In the genomic region with DNA sequence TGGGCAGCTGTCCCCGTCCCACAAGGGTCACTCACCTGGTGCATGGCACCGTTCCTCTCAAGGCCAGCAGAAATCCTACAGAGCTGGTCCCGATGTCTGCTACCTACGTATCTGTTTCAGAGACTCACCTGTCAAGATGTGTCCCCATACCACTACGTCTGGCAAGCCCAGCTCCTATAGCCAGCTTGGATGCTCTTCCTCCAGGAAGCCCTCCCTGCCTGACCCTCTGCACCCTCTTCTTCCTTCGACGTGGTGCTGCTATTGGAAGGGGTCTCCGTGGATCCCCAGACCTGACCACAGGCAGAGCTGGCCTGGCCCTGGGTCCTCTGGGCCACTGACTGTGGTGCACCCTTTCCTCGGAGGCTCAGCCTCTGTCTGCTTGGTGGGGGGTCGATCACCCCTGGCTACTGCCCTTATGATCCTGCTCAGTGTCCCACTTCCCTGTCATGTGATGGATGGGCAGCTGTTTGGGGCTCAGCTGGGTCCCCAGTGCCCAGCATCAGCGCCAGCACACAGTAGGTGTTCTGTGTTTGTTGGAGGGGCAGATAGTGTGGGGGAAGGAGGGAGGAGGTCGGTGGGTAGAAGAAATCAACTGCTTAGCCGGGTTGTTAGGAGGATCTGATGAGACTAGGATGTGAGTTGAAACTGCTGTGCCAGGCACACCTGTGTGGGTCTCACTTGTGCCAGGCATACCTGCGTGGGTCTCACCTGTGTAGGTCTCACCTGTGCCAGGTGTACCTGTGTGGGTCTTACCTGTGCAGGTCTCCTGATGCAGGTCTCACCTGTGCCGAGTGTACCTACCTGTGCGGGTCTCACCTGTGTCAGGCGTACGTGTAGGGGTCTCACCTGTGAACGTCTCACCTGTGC, we compare ENCODE assay signal across 30 cellular contexts. TPM values are rescaled to one million over a fixed set of nuclear protein-coding genes. Genes with fewer than 3 reads are reported as not detected.
DNase-seq lines count a peak whose midpoint lies in the region; ATAC-seq, FAIRE-seq and TF ChIP-seq lines count a peak whose summit lies in the region.
"Had no signal": no experiment of that assay in that cellular context is flagged by ENCODE, and none has a peak within 500 bp of the region (broad histone marks: within the 10 kb centered on the region; RNA-seq: fewer than 3 reads in every experiment).

No MANE protein-coding gene starts in this region.

- TF ChIP-seq RAD21 in GM12878 (IDR thresholded peaks at IDR 0.05; ENCODE audit: insufficient read depth, low read depth, low read length), result no peak

- intact Hi-C loops in natural killer cell (cut with micrococcal nuclease) (no loop called here), GM12878 (cut with micrococcal nuclease; ENCODE audit: unreplicated experiment) (no loop called here), head of caudate nucleus (cut with DNase I) (loop anchor here (5.0 kb wide), 1 partner anchor 33 kb away; no protein-coding TSS in a partner anchor)

- POLR2A ChIA-PET in GM12878 (lab: Charles Lee), result no interaction called here

- H2AFZ ChIP-seq in GM12878 (ENCODE audit: control insufficient read depth, low read depth, low read length), result no peak overlapping the region

- no peaks in the 10 kb centered on the region for H3K27me3 Mint-ChIP-seq in natural killer cell (ENCODE audit: low read depth in 2 of 2)
- no peaks in the 10 kb centered on the region for H3K27me3 Mint-ChIP-seq in natural killer cell treated with Interleukin-12 subunit alpha and Interleukin-12 subunit beta and Interleukin-15 and Interleukin-18, amount 100 ng/mL, for 72 hours
- H3K27me3 Mint-ChIP-seq in nephron (ENCODE audit: low read depth), result peaks cover under 1% of the 10 kb centered on the region
- H3K27me3 Mint-ChIP-seq: activated naive CD8-positive, alpha-beta T cell treated with anti-CD3 and anti-CD28 coated beads, Interleukin-2, amount 10 ng/mL, durations not matched to agents 7 days and 5 days; memory B cell had no signal

- H3K79me2 ChIP-seq in GM12878 (ENCODE audit: control insufficient read depth, insufficient read depth, low read length), result no peaks in the 10 kb centered on the region

- no peaks in the 10 kb centered on the region; a peak in 1 of 4 replicates for H3K36me3 ChIP-seq in GM12878 (ENCODE audit: control insufficient read depth in 2 of 2, insufficient read depth in 2 of 2, low read length in 1 of 2)
- H3K36me3 ChIP-seq: gastrocnemius medialis had no signal

- H4K20me1 ChIP-seq in GM12878 (ENCODE audit: control insufficient read depth, insufficient read depth), result no peaks in the 10 kb centered on the region

- H3K27me3 ChIP-seq in GM12878 (replicated peaks in 1 of 2; ENCODE audit: control insufficient read depth in 2 of 2, insufficient read depth in 2 of 2, low read length in 1 of 2), result no peaks in the 10 kb centered on the region

- DNase-seq in natural killer cell (no peak), GM12878 (ENCODE audit: low read depth, low spot score) (no peak), head of caudate nucleus (no peak), DMS79 (lab: John Stamatoyannopoulos, UW) (no peak)
- no peak for DNase-seq in natural killer cell treated with Interleukin-12 subunit alpha and Interleukin-12 subunit beta and Interleukin-15 and Interleukin-18, amount 100 ng/mL, for 72 hours (ENCODE audit: low spot score)
- DNase-seq: activated CD4-positive, alpha-beta T cell treated with anti-CD3 and anti-CD28 coated beads, Interleukin-2, amount 50 U/mL, for 48 hours; activated CD8-positive, alpha-beta memory T cell treated with anti-CD3 and anti-CD28 coated beads, Interleukin-2, amount 50 U/mL, for 48 hours; central memory CD4-positive, alpha-beta T cell; gastrocnemius medialis; GOT3; KG1; NCI-H1417; NCI-H2029 treated with DMSO at 0.1 percent for 48 hours; NCI-H226; NCI-H748 treated with DMSO at 0.1 percent for 48 hours; stimulated activated CD4-positive, alpha-beta T cell treated with anti-CD3 and anti-CD28 coated beads, Interleukin-1b, Interleukin-23, amount 100 ng/mL, for 48 hours; stimulated activated CD8-positive, alpha-beta memory T cell treated with anti-CD3 and anti-CD28 coated beads, Interleukin-4, amount 100 ng/mL, for 48 hours; tibial artery had no signal

- no peak for TF ChIP-seq CTCF in natural killer cell (IDR thresholded peaks at IDR 0.05)
- TF ChIP-seq CTCF in GM12878 (IDR thresholded peaks at IDR 0.05 in 2 of 3, conservative IDR thresholded peaks at IDR 0.05 in 1 of 3; ENCODE audit: control insufficient read depth in 2 of 3, extremely low read depth in 1 of 3, insufficient read depth in 1 of 3, low read depth in 3 of 3, low read length in 3 of 3), result no peak
- TF ChIP-seq CTCF in nephron (IDR thresholded peaks at IDR 0.05; ENCODE audit: unreplicated experiment in 3 of 3), result no peak

- no peak for TF ChIP-seq EP300 in GM12878 (IDR thresholded peaks at IDR 0.05; ENCODE audit: borderline replicate concordance in 1 of 2, control insufficient read depth in 1 of 2, low read depth in 2 of 2, low read length in 2 of 2)

- H3K4me3 ChIP-seq in GM12878, result no peak overlapping the region
- H3K4me3 ChIP-seq: gastrocnemius medialis, skin epidermis, tibial artery had no signal

- in situ Hi-C loops in GM12878 (cut with MboI), result no loop called here

- CTCF ChIA-PET in GM12878 (lab: Yijun Ruan, JAX), result interaction anchor here (1.0 to 1.2 kb wide), 2 partner anchors 32 to 46 kb away, joined by 3 to 8 read pairs; no protein-coding TSS in a partner anchor

- RAD21 ChIA-PET in GM12878 (lab: Charles Lee; ENCODE audit: unreplicated experiment), result interaction anchor here (1.2 kb wide), 1 partner anchor 32 kb away, joined by 3 read pairs; no protein-coding TSS in a partner anchor

- no peak for TF ChIP-seq POLR2A in GM12878 (IDR thresholded peaks at IDR 0.05; ENCODE audit: low read depth, low read length)

- H3K4me2 ChIP-seq in GM12878 (ENCODE audit: control insufficient read depth, insufficient read depth), result no peak overlapping the region

- no peaks in the 10 kb centered on the region for H3K36me3 Mint-ChIP-seq in natural killer cell
- no peaks in the 10 kb centered on the region for H3K36me3 Mint-ChIP-seq in natural killer cell treated with Interleukin-12 subunit alpha and Interleukin-12 subunit beta and Interleukin-15 and Interleukin-18, amount 100 ng/mL, for 72 hours
- peaks cover 9% of the 10 kb centered on the region for H3K36me3 Mint-ChIP-seq in nephron (ENCODE audit: low read depth)
- H3K36me3 Mint-ChIP-seq: memory B cell had no signal

- H3K27ac Mint-ChIP-seq in natural killer cell (peak overlapping the region; percentile 65 to 70), nephron (peak overlapping the region; percentile 38 to 63 (median 41))
- peak overlapping the region in 1 of 2 donors; percentile 61 for H3K27ac Mint-ChIP-seq in natural killer cell treated with Interleukin-12 subunit alpha and Interleukin-12 subunit beta and Interleukin-15 and Interleukin-18, amount 100 ng/mL, for 72 hours
- H3K27ac Mint-ChIP-seq: activated naive CD8-positive, alpha-beta T cell treated with anti-CD3 and anti-CD28 coated beads, Interleukin-2, amount 10 ng/mL, durations not matched to agents 7 days and 5 days; dendritic cell treated with granulocyte-macrophage colony-stimulating factor and Interleukin-4, amounts not matched to agents 40 ng/mL and 50 ng/mL, for 4 days; memory B cell had no signal

- BruUV-seq in GM12878 (replicated peaks; lab: Mats Ljungman, UMichigan), result no TSS peak

- H3K27ac ChIP-seq in GM12878 (ENCODE audit: control insufficient read depth, insufficient read depth), result no peak overlapping the region
- H3K27ac ChIP-seq: C4-2B, gastrocnemius medialis, skin epidermis, tibial artery had no signal

- H3K4me1 ChIP-seq in GM12878 (ENCODE audit: control insufficient read depth, insufficient read depth, low read length), result no peaks in the 10 kb centered on the region

- FAIRE-seq in GM12878 (lab: Jason Lieb, UNC), result no peak
- FAIRE-seq: astrocyte, TTC549 had no signal

- peaks cover 13 to 21% of the 10 kb centered on the region in 2 donors for H3K4me1 Mint-ChIP-seq in natural killer cell
- H3K4me1 Mint-ChIP-seq in natural killer cell treated with Interleukin-12 subunit alpha and Interleukin-12 subunit beta and Interleukin-15 and Interleukin-18, amount 100 ng/mL, for 72 hours (ENCODE audit: low read depth in 2 of 2), result peaks cover 0 to 17% of the 10 kb centered on the region in 2 donors
- peaks cover 20% of the 10 kb centered on the region for H3K4me1 Mint-ChIP-seq in nephron

- no peak for ATAC-seq in natural killer cell
- ATAC-seq in natural killer cell treated with Interleukin-12 subunit alpha and Interleukin-12 subunit beta and Interleukin-15 and Interleukin-18, amount 100 ng/mL, for 72 hours, result no peak
- no peak for ATAC-seq in GM12878
- ATAC-seq in HG02870 (IDR thresholded peaks at IDR 0.05; ENCODE audit: unreplicated experiment), result no peak
- ATAC-seq: activated CD4-positive, CD25-positive, alpha-beta regulatory T cell treated with anti-CD3 and anti-CD28 coated beads, Interleukin-2, amount 50 U/mL, for 24 hours; gastrocnemius medialis had no signal

- H3K9me3 Mint-ChIP-seq in natural killer cell, result no peaks in the 10 kb centered on the region
- no peaks in the 10 kb centered on the region for H3K9me3 Mint-ChIP-seq in natural killer cell treated with Interleukin-12 subunit alpha and Interleukin-12 subunit beta and Interleukin-15 and Interleukin-18, amount 100 ng/mL, for 72 hours
- no peaks in the 10 kb centered on the region for H3K9me3 Mint-ChIP-seq in nephron
- H3K9me3 Mint-ChIP-seq: dendritic cell treated with granulocyte-macrophage colony-stimulating factor and Interleukin-4, amounts not matched to agents 40 ng/mL and 50 ng/mL, for 4 days; memory B cell had no signal

- H3K4me3 Mint-ChIP-seq in natural killer cell (peak overlapping the region; percentile 31), nephron (no peak overlapping the region)
- H3K4me3 Mint-ChIP-seq in natural killer cell treated with Interleukin-12 subunit alpha and Interleukin-12 subunit beta and Interleukin-15 and Interleukin-18, amount 100 ng/mL, for 72 hours, result no peak overlapping the region
- H3K4me3 Mint-ChIP-seq: activated naive CD8-positive, alpha-beta T cell treated with anti-CD3 and anti-CD28 coated beads, Interleukin-2, amount 10 ng/mL, durations not matched to agents 7 days and 5 days; dendritic cell treated with granulocyte-macrophage colony-stimulating factor and Interleukin-4, amounts not matched to agents 40 ng/mL and 50 ng/mL, for 4 days; memory B cell had no signal

- H3K9ac ChIP-seq in GM12878 (ENCODE audit: control insufficient read depth, insufficient read depth, low read length), result no peak overlapping the region

- 69% methylated on average over 19 of the region's 19 CpGs for WGBS in GM12878 (ENCODE audit: insufficient coverage, insufficient replicate concordance, low lambda C conversion rate, missing lambda C conversion rate)

- SMC1A ChIA-PET in GM12878 (lab: Charles Lee; ENCODE audit: uncharacterized antibody, unreplicated experiment), result no interaction called here

- no peaks in the 10 kb centered on the region for H3K9me3 ChIP-seq in GM12878 (replicated peaks; ENCODE audit: control insufficient read depth, insufficient read depth, low read length)
- H3K9me3 ChIP-seq: gastrocnemius medialis, tibial artery had no signal

RNA-seq across cellular contexts. Expression of gene ARHGAP8, which starts 21.7 kb away (rescaled TPM):
- total RNA-seq in natural killer cell (10 to 100 TPM; 23.6 to 32.6 (median 26.5) TPM), GM12878 (2014; rRNA removed) (not detected in 2 replicates), GM12878 (2014; rRNA removed; fragmentation: Illumina TruSeq; extraction: Trizol) (not detected in 2 replicates), GM12878 (2021) (not detected in 2 replicates)
- 1 to 10 TPM in 1 of 2 donors, under 1 TPM in 1; 0.64 to 2.3 TPM for total RNA-seq in natural killer cell treated with Interleukin-12 subunit alpha and Interleukin-12 subunit beta and Interleukin-15 and Interleukin-18, amount 100 ng/mL, for 72 hours
- 0.46 and 0.61 TPM in 2 replicates for total RNA-seq in GM12878 (2013; cell fraction: nucleolus; rRNA removed)
- polyA plus RNA-seq in GM12878 (2011; ENCODE audit: low read depth), result not detected
- polyA plus RNA-seq in GM12878 (2011; rRNA removed) (0.17 and 0.33 TPM in 2 replicates), GM12878 (2014; fragmentation: Illumina TruSeq; extraction: Trizol) (not detected in 2 replicates), GM12878 (2014; fragmentation: Nextera tagmentation; extraction: Ambion mirVana) (not detected), GM12878 (2014; rRNA removed) (not detected in 2 replicates), GM12878 (2016; fragmentation: Nextera tagmentation; extraction: Ambion mirVana) (not detected)
- polyA plus RNA-seq in GM12878 (2011; cell fraction: cytosol; rRNA removed), result 0.18 and 0.50 TPM in 2 replicates
- 0.50 and 1.1 TPM in 2 replicates for polyA plus RNA-seq in GM12878 (2011; cell fraction: nucleus; rRNA removed)
- polyA plus RNA-seq in GM12878 (2012), result 0.06 TPM in 1 of 2 replicates, not detected in the other
- 0.15 TPM in 1 of 2 replicates, not detected in the other for polyA minus RNA-seq in GM12878 (2011; rRNA and poly(A)+ RNA removed)
- polyA minus RNA-seq in GM12878 (2011; cell fraction: cytosol; rRNA and poly(A)+ RNA removed), result not detected in 2 replicates
- 0.24 and 0.38 TPM in 2 replicates for polyA minus RNA-seq in GM12878 (2011; cell fraction: nucleus; rRNA and poly(A)+ RNA removed)
- total RNA-seq: gastrocnemius medialis, HT1080, RPMI7951 had no signal

RNA-seq across cellular contexts. Expression of gene PRR5, which starts 28.7 kb away (rescaled TPM):
- 100 to 1,000 TPM in 1 of 3 donors, 10 to 100 TPM in 2; 92.6 to 133 (median 93.4) TPM for total RNA-seq in natural killer cell
- total RNA-seq in natural killer cell treated with Interleukin-12 subunit alpha and Interleukin-12 subunit beta and Interleukin-15 and Interleukin-18, amount 100 ng/mL, for 72 hours, result 10 to 100 TPM; 15.7 to 29.2 TPM
- total RNA-seq in GM12878 (2013; cell fraction: nucleolus; rRNA removed), result 8.9 and 12.5 TPM in 2 replicates
- 0.54 and 1.6 TPM in 2 replicates for total RNA-seq in GM12878 (2014; rRNA removed)
- total RNA-seq in GM12878 (2014; rRNA removed; fragmentation: Illumina TruSeq; extraction: Trizol), result 0.89 and 0.92 TPM in 2 replicates
- 4.5 and 5.3 TPM in 2 replicates for total RNA-seq in GM12878 (2021)
- polyA plus RNA-seq in GM12878 (2011; ENCODE audit: low read depth), result 0.21 TPM
- 4.7 and 9.4 TPM in 2 replicates for polyA plus RNA-seq in GM12878 (2011; rRNA removed)
- 12.9 and 16.4 TPM in 2 replicates for polyA plus RNA-seq in GM12878 (2011; cell fraction: cytosol; rRNA removed)
- 50.2 TPM in 2 replicates for polyA plus RNA-seq in GM12878 (2011; cell fraction: nucleus; rRNA removed)
- polyA plus RNA-seq in GM12878 (2012), result 1.5 and 1.6 TPM in 2 replicates
- polyA plus RNA-seq in GM12878 (2014; fragmentation: Illumina TruSeq; extraction: Trizol), result 0.59 TPM in 1 of 2 replicates, not detected in the other
- polyA plus RNA-seq in GM12878 (2014; fragmentation: Nextera tagmentation; extraction: Ambion mirVana), result under 1 TPM; 0.03 to 0.13 TPM
- 2.9 TPM in 2 replicates for polyA plus RNA-seq in GM12878 (2014; rRNA removed)
- 1 to 10 TPM; 1.3 to 1.8 TPM for polyA plus RNA-seq in GM12878 (2016; fragmentation: Nextera tagmentation; extraction: Ambion mirVana)
- polyA minus RNA-seq in GM12878 (2011; rRNA and poly(A)+ RNA removed), result 15.9 and 21.4 TPM in 2 replicates
- polyA minus RNA-seq in GM12878 (2011; cell fraction: cytosol; rRNA and poly(A)+ RNA removed), result 7.8 and 9.0 TPM in 2 replicates
- polyA minus RNA-seq in GM12878 (2011; cell fraction: nucleus; rRNA and poly(A)+ RNA removed), result 15.1 and 24.5 TPM in 2 replicates

Comparison
In these comparisons a context has a peak if more than half of its experiments do, and no peak if none do; other contexts are left out.
1. RNA of gene ARHGAP8, which starts 21.7 kb away (total RNA-seq): 23.6 to 32.6 TPM in natural killer cell; 0.64 to 2.3 TPM in natural killer cell treated with Interleukin-12 subunit alpha and Interleukin-12 subunit beta and Interleukin-15 and Interleukin-18, amount 100 ng/mL, for 72 hours and 0.46 to 0.61 TPM in GM12878; every median in the first group is over 4 times any median in the second.